29 cellular contexts compared by ENCODE assay signal in genomic region chr5:147642666-147643065, GRCh38.
"Had no signal": no experiment of that assay in that cellular context is flagged by ENCODE, and none has a peak within 500 bp of the region (broad histone marks: within the 10 kb centered on the region; RNA-seq: fewer than 3 reads in every experiment).

No MANE protein-coding gene starts in this region.

- H3K4me1 ChIP-seq: ascending aorta, esophagus muscularis mucosa, gastroesophageal sphincter, heart right ventricle had no signal

- ATAC-seq: activated CD4-positive, alpha-beta T cell treated with anti-CD3 and anti-CD28 coated beads for 36 hours; activated naive CD4-positive, alpha-beta T cell treated with anti-CD3 and anti-CD28 coated beads, Interleukin-2, amount 50 U/mL, for 72 hours; activated T-cell treated with anti-CD3 and anti-CD28 coated beads, Interleukin-2, amount 50 U/mL, for 72 hours; gastroesophageal sphincter; heart right ventricle had no signal

- H3K27me3 ChIP-seq: ascending aorta, esophagus muscularis mucosa, gastroesophageal sphincter had no signal

- H3K4me1 Mint-ChIP-seq: activated CD4-positive, alpha-beta memory T cell treated with anti-CD3 and anti-CD28 coated beads, Interleukin-2, amount 10 ng/mL, durations not matched to agents 7 days and 5 days; activated CD4-positive, alpha-beta T cell treated with anti-CD3 and anti-CD28 coated beads for 36 hours; activated CD4-positive, alpha-beta T cell treated with anti-CD3 and anti-CD28 coated beads, Interleukin-2, amount 10 ng/mL, durations not matched to agents 24 days and 14 days; activated naive CD4-positive, alpha-beta T cell treated with anti-CD3 and anti-CD28 coated beads, Interleukin-2, amount 10 ng/mL, durations not matched to agents 7 days and 5 days; activated naive CD8-positive, alpha-beta T cell treated with anti-CD3 and anti-CD28 coated beads, Interleukin-2, amount 10 ng/mL, durations not matched to agents 7 days and 5 days; brain had no signal

- H3K36me3 Mint-ChIP-seq: activated naive CD4-positive, alpha-beta T cell treated with anti-CD3 and anti-CD28 coated beads, Interleukin-2, amount 10 ng/mL, durations not matched to agents 7 days and 5 days; activated naive CD4-positive, alpha-beta T cell treated with anti-CD3 and anti-CD28 coated beads, Interleukin-2, amount 50 U/mL, for 72 hours; activated naive CD8-positive, alpha-beta T cell treated with anti-CD3 and anti-CD28 coated beads, Interleukin-2, amount 10 ng/mL, durations not matched to agents 7 days and 5 days had no signal

- H3K4me3 Mint-ChIP-seq: activated CD4-positive, alpha-beta memory T cell treated with anti-CD3 and anti-CD28 coated beads, Interleukin-2, amount 10 ng/mL, durations not matched to agents 7 days and 5 days; activated CD4-positive, alpha-beta T cell treated with anti-CD3 and anti-CD28 coated beads for 36 hours; activated CD4-positive, alpha-beta T cell treated with anti-CD3 and anti-CD28 coated beads, Interleukin-2, amount 10 ng/mL, durations not matched to agents 24 days and 14 days; activated naive CD4-positive, alpha-beta T cell treated with anti-CD3 and anti-CD28 coated beads, Interleukin-2, amount 10 ng/mL, durations not matched to agents 7 days and 5 days; activated naive CD8-positive, alpha-beta T cell treated with anti-CD3 and anti-CD28 coated beads, Interleukin-2, amount 10 ng/mL, durations not matched to agents 7 days and 5 days; activated T-cell treated with anti-CD3 and anti-CD28 coated beads, Interleukin-2, amount 50 U/mL, for 24 hours; activated T-cell treated with anti-CD3 and anti-CD28 coated beads, Interleukin-2, amount 50 U/mL, for 72 hours; brain had no signal

- H3K27me3 Mint-ChIP-seq: activated CD4-positive, alpha-beta memory T cell treated with anti-CD3 and anti-CD28 coated beads, Interleukin-2, amount 10 ng/mL, durations not matched to agents 7 days and 5 days; activated CD4-positive, alpha-beta T cell treated with anti-CD3 and anti-CD28 coated beads for 36 hours; activated CD4-positive, alpha-beta T cell treated with anti-CD3 and anti-CD28 coated beads, Interleukin-2, amount 10 ng/mL, durations not matched to agents 24 days and 14 days; activated naive CD4-positive, alpha-beta T cell treated with anti-CD3 and anti-CD28 coated beads, Interleukin-2, amount 10 ng/mL, durations not matched to agents 7 days and 5 days; activated naive CD8-positive, alpha-beta T cell treated with anti-CD3 and anti-CD28 coated beads, Interleukin-2, amount 10 ng/mL, durations not matched to agents 7 days and 5 days; activated T-cell treated with anti-CD3 and anti-CD28 coated beads, Interleukin-2, amount 50 U/mL, for 24 hours; brain had no signal

- H3K27ac ChIP-seq: ascending aorta, esophagus muscularis mucosa, gastroesophageal sphincter, heart right ventricle had no signal

- H3K36me3 ChIP-seq: ascending aorta, esophagus muscularis mucosa, gastroesophageal sphincter, heart right ventricle had no signal

- H3K9me3 ChIP-seq: ascending aorta, esophagus muscularis mucosa, gastroesophageal sphincter, heart right ventricle had no signal

- FAIRE-seq: colon, endometrium, endothelial cell of umbilical vein had no signal

- H3K27ac Mint-ChIP-seq: activated CD4-positive, alpha-beta memory T cell treated with anti-CD3 and anti-CD28 coated beads, Interleukin-2, amount 10 ng/mL, durations not matched to agents 7 days and 5 days; activated CD4-positive, alpha-beta T cell treated with anti-CD3 and anti-CD28 coated beads for 36 hours; activated CD4-positive, alpha-beta T cell treated with anti-CD3 and anti-CD28 coated beads, Interleukin-2, amount 10 ng/mL, durations not matched to agents 24 days and 14 days; activated naive CD4-positive, alpha-beta T cell treated with anti-CD3 and anti-CD28 coated beads, Interleukin-2, amount 10 ng/mL, durations not matched to agents 7 days and 5 days; activated naive CD4-positive, alpha-beta T cell treated with anti-CD3 and anti-CD28 coated beads, Interleukin-2, amount 50 U/mL, for 72 hours; activated naive CD8-positive, alpha-beta T cell treated with anti-CD3 and anti-CD28 coated beads, Interleukin-2, amount 10 ng/mL, durations not matched to agents 7 days and 5 days; activated T-cell treated with anti-CD3 and anti-CD28 coated beads, Interleukin-2, amount 50 U/mL, for 24 hours; activated T-cell treated with anti-CD3 and anti-CD28 coated beads, Interleukin-2, amount 50 U/mL, for 72 hours; brain had no signal

- H3K9me3 Mint-ChIP-seq: activated CD4-positive, alpha-beta memory T cell treated with anti-CD3 and anti-CD28 coated beads, Interleukin-2, amount 10 ng/mL, durations not matched to agents 7 days and 5 days; activated CD4-positive, alpha-beta T cell treated with anti-CD3 and anti-CD28 coated beads, Interleukin-2, amount 10 ng/mL, durations not matched to agents 24 days and 14 days; activated naive CD4-positive, alpha-beta T cell treated with anti-CD3 and anti-CD28 coated beads, Interleukin-2, amount 10 ng/mL, durations not matched to agents 7 days and 5 days; activated naive CD4-positive, alpha-beta T cell treated with anti-CD3 and anti-CD28 coated beads, Interleukin-2, amount 50 U/mL, for 72 hours; activated naive CD8-positive, alpha-beta T cell treated with anti-CD3 and anti-CD28 coated beads, Interleukin-2, amount 10 ng/mL, durations not matched to agents 7 days and 5 days; activated T-cell treated with anti-CD3 and anti-CD28 coated beads, Interleukin-2, amount 50 U/mL, for 24 hours; activated T-cell treated with anti-CD3 and anti-CD28 coated beads, Interleukin-2, amount 50 U/mL, for 72 hours; brain had no signal

- H3K4me3 ChIP-seq: ascending aorta, esophagus muscularis mucosa, gastroesophageal sphincter, heart right ventricle had no signal

- DNase-seq: activated CD4-positive, alpha-beta memory T cell treated with anti-CD3 and anti-CD28 coated beads, Interleukin-2, amount 10 ng/mL, durations not matched to agents 7 days and 5 days; activated CD4-positive, alpha-beta T cell treated with anti-CD3 and anti-CD28 coated beads for 36 hours; activated CD4-positive, alpha-beta T cell treated with anti-CD3 and anti-CD28 coated beads, Interleukin-2, amount 10 ng/mL, durations not matched to agents 24 days and 14 days; activated CD4-positive, CD25-positive, alpha-beta regulatory T cell; activated CD4-positive, CD25-positive, alpha-beta regulatory T cell treated with anti-CD3 and anti-CD28 coated beads, Interleukin-2, amount 50 U/mL, for 72 hours; activated CD8-positive, alpha-beta memory T cell treated with anti-CD3 and anti-CD28 coated beads, Interleukin-2, amount 50 U/mL, for 48 hours; activated gamma-delta T cell; activated naive CD4-positive, alpha-beta T cell; activated naive CD4-positive, alpha-beta T cell treated with anti-CD3 and anti-CD28 coated beads, Interleukin-2, amount 10 ng/mL, durations not matched to agents 7 days and 5 days; activated naive CD8-positive, alpha-beta T cell treated with anti-CD3 and anti-CD28 coated beads, Interleukin-2, amount 10 ng/mL, durations not matched to agents 7 days and 5 days; activated T-cell treated with anti-CD3 and anti-CD28 coated beads for 4 hours; activated T-cell treated with anti-CD3 and anti-CD28 coated beads, Interleukin-2, amount 50 U/mL, for 24 hours; activated T-cell treated with anti-CD3 and anti-CD28 coated beads, Interleukin-2, amount 50 U/mL, for 72 hours; caudate nucleus; cortex of kidney; dermis blood vessel endothelial cell; effector CD8-positive, alpha-beta T cell; erythroblast; foreskin melanocyte; heart right ventricle; T-helper 2 cell had no signal
